Comparison of ENCODE assay signal across 8 cellular contexts in genomic region chr2:118089015-118089800, GRCh38. TPM values are rescaled to one million over a fixed set of nuclear protein-coding genes. Genes with fewer than 3 reads are reported as not detected.
DNase-seq lines count a peak whose midpoint lies in the region; ATAC-seq and TF ChIP-seq lines count a peak whose summit lies in the region.

No MANE protein-coding gene starts in this region.

- no peak overlapping the region for H2BK120ac ChIP-seq in mesendoderm (ENCODE audit: low read depth, low read length)

- H3K27me3 ChIP-seq in CD4-positive, alpha-beta memory T cell (ENCODE audit: insufficient read depth, low read length): no peaks in the 10 kb centered on the region
- H3K27me3 ChIP-seq in HL-60 (ENCODE audit: insufficient read depth, poor library complexity, severe bottlenecking) (no peaks in the 10 kb centered on the region), ectodermal cell (ENCODE audit: control insufficient read depth, insufficient read depth, low read length, poor library complexity, severe bottlenecking) (no peaks in the 10 kb centered on the region), mesendoderm (ENCODE audit: insufficient read depth, low read length, poor library complexity) (no peaks in the 10 kb centered on the region), suprapubic skin (no peaks in the 10 kb centered on the region)

- no peaks in the 10 kb centered on the region for H3K36me3 ChIP-seq in CD4-positive, alpha-beta memory T cell (ENCODE audit: insufficient read depth, low read length)
- no peaks in the 10 kb centered on the region for H3K36me3 ChIP-seq in ectodermal cell (ENCODE audit: control insufficient read depth, insufficient read depth, low read length)
- H3K36me3 ChIP-seq in mesendoderm (ENCODE audit: control insufficient read depth, insufficient read depth, low read length): no peaks in the 10 kb centered on the region
- no peaks in the 10 kb centered on the region for H3K36me3 ChIP-seq in suprapubic skin

- H3K4ac ChIP-seq in mesendoderm (ENCODE audit: low read depth, low read length): no peak overlapping the region

- H3K9me3 Mint-ChIP-seq in CD4-positive, alpha-beta memory T cell: no peaks in the 10 kb centered on the region

- H3K56ac ChIP-seq in mesendoderm (ENCODE audit: low read length): peak overlapping the region; percentile 95

- H4K8ac ChIP-seq in mesendoderm (ENCODE audit: low read depth, low read length): no peak overlapping the region

- peak overlapping the region; percentile 93 for H3K4me2 ChIP-seq in mesendoderm (ENCODE audit: low read length)

- H3K4me3 Mint-ChIP-seq in CD4-positive, alpha-beta memory T cell: peak overlapping the region; percentile 90 to 96 (median 93)

- no peak overlapping the region for H2AK5ac ChIP-seq in mesendoderm (ENCODE audit: low read length)

- intact Hi-C loops in CD4-positive, alpha-beta memory T cell (cut with micrococcal nuclease): no loop called here

- no peak overlapping the region for H2BK5ac ChIP-seq in mesendoderm (ENCODE audit: low read length)

- CTCF ChIA-PET in CD4-positive, alpha-beta memory T cell (lab: Charles Lee; ENCODE audit: partially characterized antibody): interaction anchor here (1.0 to 1.6 kb wide), 6 partner anchors 11 to 274 kb away, joined by 3 to 5 read pairs (median 4); partner anchors contain the start of genes CCDC93 and DDX18

- H3K4me1 ChIP-seq in CD4-positive, alpha-beta memory T cell (ENCODE audit: insufficient read depth, low read length): peaks cover 39% of the 10 kb centered on the region
- H3K4me1 ChIP-seq in ectodermal cell (ENCODE audit: control insufficient read depth, insufficient read depth, low read length): peaks cover 5% of the 10 kb centered on the region
- H3K4me1 ChIP-seq in mesendoderm (ENCODE audit: control insufficient read depth, low read depth, low read length): no peaks in the 10 kb centered on the region
- H3K4me1 ChIP-seq in suprapubic skin: peaks cover 25% of the 10 kb centered on the region

- peaks cover 0 to 3% of the 10 kb centered on the region in 2 donors for H3K27me3 Mint-ChIP-seq in CD4-positive, alpha-beta memory T cell

- no peak for TF ChIP-seq EP300 in suprapubic skin (IDR thresholded peaks at IDR 0.05)

- DNase-seq in CD4-positive, alpha-beta memory T cell: peak; percentile 13 to 36 (median 22)
- peak in 1 of 2 experiments; percentile 40 for DNase-seq in HL-60 (ENCODE audit: low read depth in 1 of 2, low spot score in 1 of 2)
- peak; percentile 10 for DNase-seq in T-helper 9 cell
- DNase-seq in mesendoderm: peak; percentile 27
- no peak for DNase-seq in suprapubic skin (ENCODE audit: low spot score in 2 of 2)
- no peak for DNase-seq in NK-92 treated with Interleukin-12 subunit alpha and Interleukin-12 subunit beta, amount 100 ng/mL, for 24 hours (lab: John Stamatoyannopoulos, UW)

- H3K23ac ChIP-seq in mesendoderm (ENCODE audit: low read length): no peak overlapping the region

- peak overlapping the region; percentile 87 to 94 for H3K4me3 ChIP-seq in CD4-positive, alpha-beta memory T cell (ENCODE audit: low read length in 2 of 2)
- H3K4me3 ChIP-seq in HL-60 (replicated peaks; ENCODE audit: insufficient read depth, low read length): peak overlapping the region; percentile 100
- peak overlapping the region; percentile 68 for H3K4me3 ChIP-seq in ectodermal cell (ENCODE audit: insufficient read depth, low read depth, low read length)
- H3K4me3 ChIP-seq in mesendoderm (ENCODE audit: low read length): peak overlapping the region; percentile 97
- H3K4me3 ChIP-seq in suprapubic skin: peak overlapping the region; percentile 62

- no peak overlapping the region for H4K5ac ChIP-seq in mesendoderm (ENCODE audit: low read length)

- ATAC-seq in GM19372 (IDR thresholded peaks at IDR 0.05; ENCODE audit: low read depth, unreplicated experiment): peak; percentile 21

- WGBS in ectodermal cell, 2 experiments: 18% methylated on average over 12 of the region's 12 CpGs
- WGBS in mesendoderm (ENCODE audit: extremely low coverage, insufficient coverage, low lambda C conversion rate): no CpG with 5 or more reads among the region's 12 CpGs
- 6% methylated on average over 12 of the region's 12 CpGs for WGBS in suprapubic skin

- H3K18ac ChIP-seq in mesendoderm (ENCODE audit: low read length): no peak overlapping the region

- H3K79me2 ChIP-seq in mesendoderm (ENCODE audit: control insufficient read depth, insufficient read depth, low read length): peaks cover 15% of the 10 kb centered on the region

- TF ChIP-seq POLR2A in suprapubic skin (IDR thresholded peaks at IDR 0.05): no peak

- peaks cover 17 to 25% (median 21%) of the 10 kb centered on the region in 4 donors for H3K4me1 Mint-ChIP-seq in CD4-positive, alpha-beta memory T cell

- peak overlapping the region; percentile 66 for H3K27ac ChIP-seq in CD4-positive, alpha-beta memory T cell (ENCODE audit: low read depth, low read length)
- peak overlapping the region; percentile 51 for H3K27ac ChIP-seq in HL-60 (replicated peaks)
- H3K27ac ChIP-seq in ectodermal cell (ENCODE audit: insufficient read depth, low read depth, low read length, poor library complexity, severe bottlenecking): peak overlapping the region; percentile 33
- no peak overlapping the region for H3K27ac ChIP-seq in mesendoderm (ENCODE audit: low read depth, low read length)
- peak overlapping the region; percentile 13 for H3K27ac ChIP-seq in suprapubic skin

- TF ChIP-seq CTCF in HL-60 (IDR thresholded peaks at IDR 0.05; ENCODE audit: insufficient read depth, low read length): no peak
- TF ChIP-seq CTCF in suprapubic skin (IDR thresholded peaks at IDR 0.05): peak in 1 of 2 donors; percentile 26

- peak overlapping the region; percentile 70 to 94 (median 94) for H3K27ac Mint-ChIP-seq in CD4-positive, alpha-beta memory T cell

- H3K9ac ChIP-seq in mesendoderm (ENCODE audit: low read length): peak overlapping the region; percentile 89

- H3K36me3 Mint-ChIP-seq in CD4-positive, alpha-beta memory T cell: peaks cover 0 to 4% of the 10 kb centered on the region in 2 donors

- H3K9me3 ChIP-seq in CD4-positive, alpha-beta memory T cell (ENCODE audit: control insufficient read depth in 1 of 2, low read length in 2 of 2): no peaks in the 10 kb centered on the region
- no peaks in the 10 kb centered on the region for H3K9me3 ChIP-seq in ectodermal cell (ENCODE audit: control insufficient read depth, low read length)
- no peaks in the 10 kb centered on the region for H3K9me3 ChIP-seq in suprapubic skin

- H2BK15ac ChIP-seq in mesendoderm (replicated peaks; ENCODE audit: low read depth): no peak overlapping the region

- H3K79me1 ChIP-seq in mesendoderm (ENCODE audit: low read length): peaks cover 12% of the 10 kb centered on the region

- POLR2A ChIA-PET in CD4-positive, alpha-beta memory T cell (lab: Charles Lee; ENCODE audit: partially characterized antibody): interaction anchor here (1.1 to 1.2 kb wide), 2 partner anchors 97 to 275 kb away, joined by 5 to 6 read pairs; partner anchors contain the start of gene DDX18

RNA-seq across cellular contexts. Expression of gene INSIG2, which starts 0.9 kb away (rescaled TPM):
- 10 to 100 TPM; 18.0 to 19.7 TPM for total RNA-seq in CD4-positive, alpha-beta memory T cell
- 10 to 100 TPM; 30.3 to 41.1 TPM for polyA plus RNA-seq in CD4-positive, alpha-beta memory T cell
- 15.9 TPM for polyA plus RNA-seq in ectodermal cell (2013, experiment 1 of 4)
- 17.7 TPM for polyA plus RNA-seq in ectodermal cell (2013, experiment 2 of 4)
- 11.4 TPM for polyA plus RNA-seq in ectodermal cell (2013, experiment 3 of 4)
- polyA plus RNA-seq in ectodermal cell (2013, experiment 4 of 4): 16.4 TPM
- polyA plus RNA-seq in mesendoderm (2013, experiment 1 of 2): 3.3 TPM
- 2.9 TPM for polyA plus RNA-seq in mesendoderm (2013, experiment 2 of 2)
- total RNA-seq in suprapubic skin: 10 to 100 TPM in 2 of 4 donors, 1 to 10 TPM in 2; 6.9 to 14.9 (median 9.3) TPM

Comparison
In these comparisons a context has a peak if more than half of its experiments do, and no peak if none do; other contexts are left out.
1. DNase-seq: peak in CD4-positive, alpha-beta memory T cell (5 of 5), T-helper 9 cell (single experiment) and mesendoderm (single experiment); none in suprapubic skin (0 of 2) and NK-92 treated with Interleukin-12 subunit alpha and Interleukin-12 subunit beta, amount 100 ng/mL, for 24 hours (single experiment).
2. Peak in every context shown above with its lines, with median percentiles within 50 percentile points of each other: H3K4me3 ChIP-seq.